Comparison of ENCODE assay signal across 20 cellular contexts in the genomic region with DNA sequence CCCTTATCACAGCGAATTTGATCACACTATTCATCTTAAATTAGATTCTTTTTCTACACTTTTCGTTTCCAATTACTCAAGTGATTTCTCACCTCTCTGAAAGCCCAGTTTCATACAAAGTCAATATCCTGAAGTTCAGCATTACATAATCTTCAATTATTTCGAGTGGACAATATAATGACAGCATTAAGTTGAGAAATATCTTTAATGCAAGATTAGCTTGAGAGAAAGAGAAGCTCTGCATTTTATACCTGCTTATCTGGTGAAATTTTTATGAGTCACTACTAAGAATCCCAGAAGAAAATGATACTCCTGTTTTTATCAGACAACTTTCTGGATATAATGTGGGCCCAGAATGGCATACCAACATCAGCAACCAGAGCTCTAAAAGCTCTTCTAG.
A peak's percentile ranks its signal among the peaks of the same experiment; 100 is the strongest.
DNase-seq lines count a peak whose midpoint lies in the region; ATAC-seq and TF ChIP-seq lines count a peak whose summit lies in the region.
"Had no signal": no experiment of that assay in that cellular context is flagged by ENCODE, and none has a peak within 500 bp of the region (broad histone marks: within the 10 kb centered on the region; RNA-seq: fewer than 3 reads in every experiment).

No MANE protein-coding gene starts in this region.

- H2AFZ ChIP-seq in SK-N-SH (ENCODE audit: low read depth): no peak overlapping the region
- H2AFZ ChIP-seq: GM23248 had no signal

- no peak overlapping the region for H3K4me3 ChIP-seq in SK-N-SH (ENCODE audit: low read depth in 2 of 2, low read length in 1 of 2)
- no peak overlapping the region for H3K4me3 ChIP-seq in prostate gland
- H3K4me3 ChIP-seq: BLaER1, GM12878, GM23248 had no signal

- DNase-seq in SK-N-SH: no peak
- no peak for DNase-seq in nephron progenitor cell
- DNase-seq in progenitor cell of endocrine pancreas (ENCODE audit: low spot score, unreplicated experiment): no peak
- no peak for DNase-seq in prostate gland (ENCODE audit: low spot score)
- DNase-seq: CD4-positive, CD25-positive, alpha-beta regulatory T cell; CD8-positive, alpha-beta T cell; DMS 273 treated with DMSO at 0.1 percent for 48 hours; DMS79; EL; GDM1; GM23248; H7; HCEC 1CT had no signal

- H3K4me3 Mint-ChIP-seq in nephron progenitor cell: no peak overlapping the region
- H3K4me3 Mint-ChIP-seq in progenitor cell of endocrine pancreas (ENCODE audit: low read depth): no peak overlapping the region
- no peak overlapping the region for H3K4me3 Mint-ChIP-seq in activated T-helper 17 cell treated with anti-CD3 and anti-CD28 coated beads, Interleukin-2, amount 50 U/mL, for 72 hours
- H3K4me3 Mint-ChIP-seq: B cell; CD4-positive, CD25-positive, alpha-beta regulatory T cell; CD8-positive, alpha-beta T cell had no signal

- H3K4me1 Mint-ChIP-seq in nephron progenitor cell: peaks cover 32% of the 10 kb centered on the region
- peaks cover 20% of the 10 kb centered on the region for H3K4me1 Mint-ChIP-seq in progenitor cell of endocrine pancreas (ENCODE audit: low read depth)
- no peaks in the 10 kb centered on the region for H3K4me1 Mint-ChIP-seq in activated T-helper 17 cell treated with anti-CD3 and anti-CD28 coated beads, Interleukin-2, amount 50 U/mL, for 72 hours
- H3K4me1 Mint-ChIP-seq: B cell; CD4-positive, CD25-positive, alpha-beta regulatory T cell had no signal

- no peaks in the 10 kb centered on the region for H3K9me2 ChIP-seq in SK-N-SH

- ATAC-seq in SK-N-SH treated with all-trans-retinoic acid at 6 μM for 48 hours: no peak
- ATAC-seq in activated T-helper 17 cell treated with anti-CD3 and anti-CD28 coated beads, Interleukin-2, amount 50 U/mL, for 72 hours (replicated peaks): no peak
- ATAC-seq: CD8-positive, alpha-beta T cell; GM12878 had no signal

- H3K9me3 Mint-ChIP-seq in nephron progenitor cell: no peaks in the 10 kb centered on the region
- H3K9me3 Mint-ChIP-seq in progenitor cell of endocrine pancreas (ENCODE audit: low read depth): no peaks in the 10 kb centered on the region
- H3K9me3 Mint-ChIP-seq in activated T-helper 17 cell treated with anti-CD3 and anti-CD28 coated beads, Interleukin-2, amount 50 U/mL, for 72 hours: no peaks in the 10 kb centered on the region
- H3K9me3 Mint-ChIP-seq: CD8-positive, alpha-beta T cell had no signal

- H3K27ac Mint-ChIP-seq in nephron progenitor cell: peak overlapping the region; percentile 68
- H3K27ac Mint-ChIP-seq in progenitor cell of endocrine pancreas: peak overlapping the region; percentile 15
- H3K27ac Mint-ChIP-seq in activated T-helper 17 cell treated with anti-CD3 and anti-CD28 coated beads, Interleukin-2, amount 50 U/mL, for 72 hours: no peak overlapping the region
- H3K27ac Mint-ChIP-seq: B cell; CD4-positive, CD25-positive, alpha-beta regulatory T cell; CD8-positive, alpha-beta T cell had no signal

- CTCF ChIA-PET in SK-N-SH (lab: Yijun Ruan, JAX): interaction anchor here (0.8 kb wide), 2 partner anchors 21 to 89 kb away, joined by 3 read pairs; no protein-coding TSS in a partner anchor

- TF ChIP-seq POLR2A in prostate gland (IDR thresholded peaks at IDR 0.05): no peak

- TF ChIP-seq RAD21 in SK-N-SH (IDR thresholded peaks at IDR 0.05; ENCODE audit: low read length): no peak

- H3K9me3 ChIP-seq in SK-N-SH (no peaks in the 10 kb centered on the region), prostate gland (no peaks in the 10 kb centered on the region)
- H3K9me3 ChIP-seq: BLaER1 had no signal

- TF ChIP-seq EP300 in SK-N-SH (IDR thresholded peaks at IDR 0.05; ENCODE audit: borderline replicate concordance in 1 of 2, low read depth in 1 of 2, low read length in 1 of 2): no peak

- H3K36me3 ChIP-seq in SK-N-SH (replicated peaks in 1 of 2; ENCODE audit: control insufficient read depth in 1 of 2, insufficient read depth in 2 of 2, low read length in 1 of 2): no peaks in the 10 kb centered on the region
- no peaks in the 10 kb centered on the region for H3K36me3 ChIP-seq in prostate gland
- H3K36me3 ChIP-seq: BLaER1 had no signal

- H3F3A ChIP-seq in SK-N-SH (replicated peaks; ENCODE audit: insufficient read depth): no peaks in the 10 kb centered on the region

- no peak overlapping the region for H3K27ac ChIP-seq in SK-N-SH (ENCODE audit: low read depth in 2 of 2, low read length in 1 of 2)
- H3K27ac ChIP-seq in prostate gland: no peak overlapping the region
- H3K27ac ChIP-seq: 22Rv1, BLaER1, C4-2B, GM23248 had no signal

- H3K4me1 ChIP-seq in SK-N-SH (ENCODE audit: control insufficient read depth in 1 of 2, insufficient read depth in 2 of 2, low read depth in 1 of 2, low read length in 1 of 2): peaks cover 0 to 3% of the 10 kb centered on the region in 2 experiments; a peak in 2 of 4 replicates
- no peaks in the 10 kb centered on the region for H3K4me1 ChIP-seq in prostate gland (replicated peaks)

- no peaks in the 10 kb centered on the region for H4K20me1 ChIP-seq in SK-N-SH (ENCODE audit: insufficient read depth)
- H4K20me1 ChIP-seq: BLaER1 had no signal

- no peak overlapping the region for H3K4me2 ChIP-seq in SK-N-SH
- H3K4me2 ChIP-seq: BLaER1 had no signal

- H3K27me3 ChIP-seq in SK-N-SH (ENCODE audit: insufficient read depth) (no peaks in the 10 kb centered on the region), prostate gland (replicated peaks; ENCODE audit: insufficient read depth) (no peaks in the 10 kb centered on the region)
- H3K27me3 ChIP-seq: BLaER1 had no signal

- no peak overlapping the region for H3K9ac ChIP-seq in SK-N-SH
- H3K9ac ChIP-seq: BLaER1, GM23248 had no signal

- no peak for TF ChIP-seq CTCF in SK-N-SH (IDR thresholded peaks at IDR 0.05)
- no peak for TF ChIP-seq CTCF in nephron progenitor cell (IDR thresholded peaks at IDR 0.05)
- TF ChIP-seq CTCF in progenitor cell of endocrine pancreas (IDR thresholded peaks at IDR 0.05; ENCODE audit: unreplicated experiment): no peak
- TF ChIP-seq CTCF in prostate gland (IDR thresholded peaks at IDR 0.05): no peak

- intact Hi-C loops in prostate gland (cut with DNase I): no loop called here

- H3K27me3 Mint-ChIP-seq in nephron progenitor cell (ENCODE audit: low read depth, poor library complexity) (no peaks in the 10 kb centered on the region), progenitor cell of endocrine pancreas (no peaks in the 10 kb centered on the region)
- H3K27me3 Mint-ChIP-seq in activated T-helper 17 cell treated with anti-CD3 and anti-CD28 coated beads, Interleukin-2, amount 50 U/mL, for 72 hours: peaks cover 3% of the 10 kb centered on the region
- H3K27me3 Mint-ChIP-seq: B cell; CD4-positive, CD25-positive, alpha-beta regulatory T cell had no signal

- H3K36me3 Mint-ChIP-seq in nephron progenitor cell (ENCODE audit: low read depth): no peaks in the 10 kb centered on the region
- H3K36me3 Mint-ChIP-seq in progenitor cell of endocrine pancreas (ENCODE audit: insufficient read depth): no peaks in the 10 kb centered on the region
- no peaks in the 10 kb centered on the region for H3K36me3 Mint-ChIP-seq in activated T-helper 17 cell treated with anti-CD3 and anti-CD28 coated beads, Interleukin-2, amount 50 U/mL, for 72 hours (ENCODE audit: low read depth)
- H3K36me3 Mint-ChIP-seq: CD4-positive, CD25-positive, alpha-beta regulatory T cell; CD8-positive, alpha-beta T cell had no signal

- POLR2A ChIA-PET in SK-N-SH (lab: Yijun Ruan, JAX): no interaction called here

- H3K79me2 ChIP-seq in SK-N-SH (ENCODE audit: insufficient read depth): no peaks in the 10 kb centered on the region

- WGBS in SK-N-SH (ENCODE audit: low lambda C conversion rate): 24% methylated on average over 3 of the region's 3 CpGs
- WGBS in prostate gland: 88% methylated on average over 3 of the region's 3 CpGs

TF ChIP-seq in SK-N-SH treated with all-trans-retinoic acid at 6 μM for 48 hours, 23 proteins besides CTCF, POLR2A, EP300 and RAD21:
- TF ChIP-seq ISL1 (CRISPR knock-in tag; IDR thresholded peaks at IDR 0.05): peak; percentile 78
- TF ChIP-seq, protein P1, sequence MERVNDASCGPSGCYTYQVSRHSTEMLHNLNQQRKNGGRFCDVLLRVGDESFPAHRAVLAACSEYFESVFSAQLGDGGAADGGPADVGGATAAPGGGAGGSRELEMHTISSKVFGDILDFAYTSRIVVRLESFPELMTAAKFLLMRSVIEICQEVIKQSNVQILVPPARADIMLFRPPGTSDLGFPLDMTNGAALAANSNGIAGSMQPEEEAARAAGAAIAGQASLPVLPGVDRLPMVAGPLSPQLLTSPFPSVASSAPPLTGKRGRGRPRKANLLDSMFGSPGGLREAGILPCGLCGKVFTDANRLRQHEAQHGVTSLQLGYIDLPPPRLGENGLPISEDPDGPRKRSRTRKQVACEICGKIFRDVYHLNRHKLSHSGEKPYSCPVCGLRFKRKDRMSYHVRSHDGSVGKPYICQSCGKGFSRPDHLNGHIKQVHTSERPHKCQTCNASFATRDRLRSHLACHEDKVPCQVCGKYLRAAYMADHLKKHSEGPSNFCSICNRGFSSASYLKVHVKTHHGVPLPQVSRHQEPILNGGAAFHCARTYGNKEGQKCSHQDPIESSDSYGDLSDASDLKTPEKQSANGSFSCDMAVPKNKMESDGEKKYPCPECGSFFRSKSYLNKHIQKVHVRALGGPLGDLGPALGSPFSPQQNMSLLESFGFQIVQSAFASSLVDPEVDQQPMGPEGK (CRISPR knock-in tag; IDR thresholded peaks at IDR 0.05; ENCODE audit: borderline replicate concordance): no peak

TF ChIP-seq in SK-N-SH, 30 proteins besides CTCF, POLR2A, EP300 and RAD21:
- no peak for TF ChIP-seq RCOR1 (IDR thresholded peaks at IDR 0.05; ENCODE audit: low read length)
- TF ChIP-seq, protein P2, sequence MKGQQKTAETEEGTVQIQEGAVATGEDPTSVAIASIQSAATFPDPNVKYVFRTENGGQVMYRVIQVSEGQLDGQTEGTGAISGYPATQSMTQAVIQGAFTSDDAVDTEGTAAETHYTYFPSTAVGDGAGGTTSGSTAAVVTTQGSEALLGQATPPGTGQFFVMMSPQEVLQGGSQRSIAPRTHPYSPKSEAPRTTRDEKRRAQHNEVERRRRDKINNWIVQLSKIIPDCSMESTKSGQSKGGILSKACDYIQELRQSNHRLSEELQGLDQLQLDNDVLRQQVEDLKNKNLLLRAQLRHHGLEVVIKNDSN (IDR thresholded peaks at IDR 0.05; ENCODE audit: borderline replicate concordance, low read depth): no peak
- no peak for TF ChIP-seq FOXM1 (IDR thresholded peaks at IDR 0.05; ENCODE audit: low read depth)
- no peak for TF ChIP-seq SIN3A (IDR thresholded peaks at IDR 0.05; ENCODE audit: borderline replicate concordance, low read depth, low read length)
- TF ChIP-seq EZH2phosphoT487 (IDR thresholded peaks at IDR 0.05; ENCODE audit: borderline replicate concordance, low read depth): no peak
- TF ChIP-seq JUND (IDR thresholded peaks at IDR 0.05): no peak
- TF ChIP-seq TEAD4 (IDR thresholded peaks at IDR 0.05; ENCODE audit: borderline replicate concordance, insufficient read depth): no peak
- no peak for TF ChIP-seq NRF1 (IDR thresholded peaks at IDR 0.05; ENCODE audit: low read depth, low read length)
- no peak for TF ChIP-seq SMC3 (IDR thresholded peaks at IDR 0.05; ENCODE audit: low read depth, low read length)
- TF ChIP-seq RFX5 (IDR thresholded peaks at IDR 0.05; ENCODE audit: low read length): no peak
- no peak for TF ChIP-seq POLR2AphosphoS5 (IDR thresholded peaks at IDR 0.05; ENCODE audit: low read depth, low read length)
- no peak for TF ChIP-seq GABPA (IDR thresholded peaks at IDR 0.05; ENCODE audit: low read depth)
